ENCODE assay signal across 18 cellular contexts in the genomic region with DNA sequence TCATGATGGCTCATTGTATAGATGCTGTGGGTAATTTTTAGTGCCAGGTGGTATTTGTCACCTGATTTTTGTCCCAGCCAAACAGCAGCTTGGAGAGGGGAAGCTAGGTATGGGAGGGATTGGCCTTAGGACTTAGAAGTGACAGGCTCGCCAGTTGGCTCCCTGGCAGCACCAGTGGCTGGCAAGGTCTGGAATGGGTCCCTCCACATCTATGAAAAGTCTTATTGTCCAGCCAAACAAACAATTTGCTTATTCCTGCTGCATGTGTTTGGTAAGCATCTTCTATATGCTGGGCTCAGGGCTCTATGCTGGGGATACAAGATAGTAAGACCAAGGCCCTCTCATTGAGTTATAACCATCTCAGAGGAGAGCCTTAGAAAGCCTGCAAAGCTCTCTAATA. TPM values are rescaled to one million over a fixed set of nuclear protein-coding genes. Genes with fewer than 3 reads are reported as not detected.
"Had no signal": no experiment of that assay in that cellular context is flagged by ENCODE, and none has a peak within 500 bp of the region (broad histone marks: within the 10 kb centered on the region; RNA-seq: fewer than 3 reads in every experiment).

No MANE protein-coding gene starts in this region.

- H3K4me3 ChIP-seq: gastrocnemius medialis, right atrium auricular region, sigmoid colon, skin epidermis, tibial artery, upper lobe of right lung had no signal

- H3K27me3 ChIP-seq: gastrocnemius medialis, right atrium auricular region, sigmoid colon, upper lobe of right lung had no signal

- H3K36me3 ChIP-seq: gastrocnemius medialis, right atrium auricular region, sigmoid colon, tibial artery, upper lobe of right lung had no signal

- H3K27ac ChIP-seq: gastrocnemius medialis, parathyroid adenoma, right atrium auricular region, sigmoid colon, skin epidermis, tibial artery, upper lobe of right lung had no signal

- DNase-seq: gastrocnemius medialis; glutamatergic neuron; occipital lobe; sigmoid colon; stimulated activated CD4-positive, alpha-beta T cell treated with anti-CD3 and anti-CD28 coated beads, Interleukin-2, amount 100 ng/mL, for 24 hours; stimulated activated CD4-positive, alpha-beta T cell treated with anti-CD3 and anti-CD28 coated beads, Interleukin-4, amount 100 ng/mL, for 4 hours; stimulated activated naive B cell treated with anti-CD40 and anti-IgM and Interleukin-4, amounts not matched to agents 10 μg/mL and 1 μg/mL and 100 μg/mL, for 72 hours; stimulated activated naive CD8-positive, alpha-beta T cell treated with anti-CD3 and anti-CD28 coated beads, Interleukin-15, amount 100 ng/mL, for 72 hours; tibial artery; upper lobe of right lung had no signal

- H3K4me1 ChIP-seq: gastrocnemius medialis, parathyroid adenoma, right atrium auricular region, tibial artery, upper lobe of right lung had no signal

- ATAC-seq: esophagus mucosa; gastrocnemius medialis; natural killer cell treated with Interleukin-12 subunit alpha and Interleukin-12 subunit beta and Interleukin-15 and Interleukin-18, amount 100 ng/mL, for 72 hours; stimulated activated naive B cell treated with anti-CD40 and anti-IgM and Interleukin-4, amounts not matched to agents 10 μg/mL and 1 μg/mL and 100 μg/mL, for 72 hours; stimulated activated naive CD8-positive, alpha-beta T cell treated with anti-CD3 and anti-CD28 coated beads, Interleukin-15, amount 100 ng/mL, for 72 hours; upper lobe of right lung had no signal

- H3K9me3 ChIP-seq: gastrocnemius medialis, right atrium auricular region, sigmoid colon, tibial artery, upper lobe of right lung had no signal

RNA-seq across cellular contexts. Expression of a gene that starts 42.5 kb away (rescaled TPM):
- total RNA-seq: esophagus mucosa; fibroblast of villous mesenchyme; gastrocnemius medialis; natural killer cell treated with Interleukin-12 subunit alpha and Interleukin-12 subunit beta and Interleukin-15 and Interleukin-18, amount 100 ng/mL, for 72 hours; pulmonary artery endothelial cell; subcutaneous adipose tissue; upper lobe of right lung had no signal
